Comparison of ENCODE assay signal across 20 cellular contexts in genomic region chr2:190809876-190810525, GRCh38.
A peak's percentile ranks its signal among the peaks of the same experiment; 100 is the strongest.
DNase-seq lines count a peak whose midpoint lies in the region; ATAC-seq and TF ChIP-seq lines count a peak whose summit lies in the region.
"Had no signal": no experiment of that assay in that cellular context is flagged by ENCODE, and none has a peak within 500 bp of the region (broad histone marks: within the 10 kb centered on the region; RNA-seq: fewer than 3 reads in every experiment).

No MANE protein-coding gene starts in this region.

- in situ Hi-C loops in ACHN (cut with HindIII; ENCODE audit: low pct_ligation_motif_present, low pct_unique_long_range_greater_than_20kb, low sequenced_read_pairs) = no loop called here

- H3K27ac Mint-ChIP-seq in activated CD8-positive, alpha-beta T cell treated with anti-CD3 and anti-CD28 coated beads for 36 hours = no peak overlapping the region
- no peak overlapping the region for H3K27ac Mint-ChIP-seq in activated CD8-positive, alpha-beta T cell treated with anti-CD3 and anti-CD28 coated beads, Interleukin-2, amount 10 ng/mL, durations not matched to agents 7 days and 5 days
- H3K27ac Mint-ChIP-seq in stimulated activated effector memory CD8-positive, alpha-beta T cell treated with anti-CD3 and anti-CD28 coated beads, Interleukin-12 subunit alpha, Interleukin-12 subunit beta, amount 100 ng/mL, for 72 hours = no peak overlapping the region
- no peak overlapping the region for H3K27ac Mint-ChIP-seq in glutamatergic neuron (ENCODE audit: unreplicated experiment)
- H3K27ac Mint-ChIP-seq: CD14-positive monocyte had no signal

- H3K27ac ChIP-seq in PC-3 (ENCODE audit: low read length) (peak overlapping the region; percentile 40), hepatocyte (peak overlapping the region; percentile 88)
- H3K27ac ChIP-seq: VCaP had no signal

- no peak overlapping the region for H3K4me3 Mint-ChIP-seq in activated CD8-positive, alpha-beta T cell treated with anti-CD3 and anti-CD28 coated beads for 36 hours
- no peak overlapping the region for H3K4me3 Mint-ChIP-seq in activated CD8-positive, alpha-beta T cell treated with anti-CD3 and anti-CD28 coated beads, Interleukin-2, amount 10 ng/mL, durations not matched to agents 7 days and 5 days
- H3K4me3 Mint-ChIP-seq in stimulated activated effector memory CD8-positive, alpha-beta T cell treated with anti-CD3 and anti-CD28 coated beads, Interleukin-12 subunit alpha, Interleukin-12 subunit beta, amount 100 ng/mL, for 72 hours = no peak overlapping the region
- no peak overlapping the region for H3K4me3 Mint-ChIP-seq in glutamatergic neuron (ENCODE audit: unreplicated experiment)
- H3K4me3 Mint-ChIP-seq: CD14-positive monocyte had no signal

- CTCF ChIA-PET in activated CD8-positive, alpha-beta T cell treated with anti-CD3 and anti-CD28 coated beads for 36 hours (lab: Charles Lee) = interaction anchor here (1.5 to 6.9 kb wide), 3 partner anchors 18 to 41 kb away, joined by 5 to 62 read pairs (median 5); no protein-coding TSS in a partner anchor
- CTCF ChIA-PET in activated CD8-positive, alpha-beta T cell treated with anti-CD3 and anti-CD28 coated beads, Interleukin-2, amount 10 ng/mL, durations not matched to agents 7 days and 5 days (lab: Charles Lee) = interaction anchor here (1.3 kb wide), 2 partner anchors 9 to 29 kb away, joined by 4 read pairs; no protein-coding TSS in a partner anchor
- CTCF ChIA-PET in PC-3 (lab: Charles Lee) = no interaction called here

- H3K9me3 Mint-ChIP-seq in activated CD8-positive, alpha-beta T cell treated with anti-CD3 and anti-CD28 coated beads for 36 hours = no peaks in the 10 kb centered on the region
- no peaks in the 10 kb centered on the region for H3K9me3 Mint-ChIP-seq in activated CD8-positive, alpha-beta T cell treated with anti-CD3 and anti-CD28 coated beads, Interleukin-2, amount 10 ng/mL, durations not matched to agents 7 days and 5 days (ENCODE audit: insufficient read depth)
- H3K9me3 Mint-ChIP-seq in stimulated activated effector memory CD8-positive, alpha-beta T cell treated with anti-CD3 and anti-CD28 coated beads, Interleukin-12 subunit alpha, Interleukin-12 subunit beta, amount 100 ng/mL, for 72 hours = no peaks in the 10 kb centered on the region
- no peaks in the 10 kb centered on the region for H3K9me3 Mint-ChIP-seq in glutamatergic neuron (ENCODE audit: unreplicated experiment)
- H3K9me3 Mint-ChIP-seq: CD14-positive monocyte had no signal

- H3K4me1 Mint-ChIP-seq in activated CD8-positive, alpha-beta T cell treated with anti-CD3 and anti-CD28 coated beads for 36 hours (ENCODE audit: low read depth) = peaks cover 23% of the 10 kb centered on the region
- peaks cover 3% of the 10 kb centered on the region for H3K4me1 Mint-ChIP-seq in activated CD8-positive, alpha-beta T cell treated with anti-CD3 and anti-CD28 coated beads, Interleukin-2, amount 10 ng/mL, durations not matched to agents 7 days and 5 days (ENCODE audit: low read depth)
- peaks cover 18% of the 10 kb centered on the region for H3K4me1 Mint-ChIP-seq in stimulated activated effector memory CD8-positive, alpha-beta T cell treated with anti-CD3 and anti-CD28 coated beads, Interleukin-12 subunit alpha, Interleukin-12 subunit beta, amount 100 ng/mL, for 72 hours
- no peaks in the 10 kb centered on the region for H3K4me1 Mint-ChIP-seq in glutamatergic neuron (ENCODE audit: low read depth, unreplicated experiment)

- peak; percentile 33 for DNase-seq in activated CD8-positive, alpha-beta T cell treated with anti-CD3 and anti-CD28 coated beads for 36 hours
- DNase-seq in activated CD8-positive, alpha-beta T cell treated with anti-CD3 and anti-CD28 coated beads, Interleukin-2, amount 10 ng/mL, durations not matched to agents 7 days and 5 days = no peak
- DNase-seq in PC-3 = peak; percentile 51
- DNase-seq in hepatocyte (ENCODE audit: low spot score) = no peak
- DNase-seq in stimulated activated effector memory CD8-positive, alpha-beta T cell treated with anti-CD3 and anti-CD28 coated beads, Interleukin-12 subunit alpha, Interleukin-12 subunit beta, amount 100 ng/mL, for 72 hours (ENCODE audit: low spot score in 2 of 2) = no peak
- no peak for DNase-seq in glutamatergic neuron
- no peak for DNase-seq in ACHN
- DNase-seq: activated CD8-positive, alpha-beta memory T cell treated with anti-CD3 and anti-CD28 coated beads for 24 hours; activated effector memory CD4-positive, alpha-beta T cell treated with anti-CD3 and anti-CD28 coated beads, Interleukin-2, amount 50 U/mL, for 16 hours; hypothalamus; KG1; NCI-H1048; NCI-H2081 treated with DMSO at 0.1 percent for 48 hours; NCI-H510A; SHP77; stimulated activated CD4-positive, alpha-beta T cell treated with anti-CD3 and anti-CD28 coated beads, Interleukin-1b, Interleukin-23, amount 100 ng/mL, for 48 hours; T-helper 1 cell had no signal

- no peak overlapping the region for H3K4me3 ChIP-seq in PC-3 (ENCODE audit: low read length)
- H3K4me3 ChIP-seq in hepatocyte = no peak overlapping the region

- H3K4me2 ChIP-seq in PC-3 (ENCODE audit: low read length) (0 out of 2 replicates have a peak overlapping the region, but pooled peaks have one; percentile 4), hepatocyte (peak overlapping the region; percentile 43)

- BruUV-seq in PC-3 (replicated peaks; lab: Mats Ljungman, UMichigan) = no TSS peak

- H3K9me3 ChIP-seq in PC-3 (ENCODE audit: low read length) (no peaks in the 10 kb centered on the region), hepatocyte (ENCODE audit: low read depth) (no peaks in the 10 kb centered on the region)

- H3K9ac ChIP-seq in PC-3 (ENCODE audit: low read length) = no peak overlapping the region

- 75% methylated on average over 4 of the region's 4 CpGs for WGBS in hepatocyte (ENCODE audit: low lambda C conversion rate, missing lambda C conversion rate)

- ATAC-seq in activated CD8-positive, alpha-beta T cell treated with anti-CD3 and anti-CD28 coated beads for 36 hours = peak; percentile 92
- ATAC-seq in activated CD8-positive, alpha-beta T cell treated with anti-CD3 and anti-CD28 coated beads, Interleukin-2, amount 10 ng/mL, durations not matched to agents 7 days and 5 days = no peak
- peak; percentile 80 for ATAC-seq in PC-3
- peak; percentile 83 for ATAC-seq in stimulated activated effector memory CD8-positive, alpha-beta T cell treated with anti-CD3 and anti-CD28 coated beads, Interleukin-12 subunit alpha, Interleukin-12 subunit beta, amount 100 ng/mL, for 72 hours
- ATAC-seq in GM21381 (IDR thresholded peaks at IDR 0.05; ENCODE audit: unreplicated experiment) = no peak

- POLR2A ChIA-PET in activated CD8-positive, alpha-beta T cell treated with anti-CD3 and anti-CD28 coated beads for 36 hours (lab: Charles Lee) = interaction anchor here (0.9 to 1.1 kb wide), 3 partner anchors 9 to 76 kb away, joined by 3 read pairs; no protein-coding TSS in a partner anchor
- POLR2A ChIA-PET in activated CD8-positive, alpha-beta T cell treated with anti-CD3 and anti-CD28 coated beads, Interleukin-2, amount 10 ng/mL, durations not matched to agents 7 days and 5 days (lab: Charles Lee) = interaction anchor here (0.6 kb wide), 1 partner anchor 1291 kb away, joined by 3 read pairs; no protein-coding TSS in a partner anchor
- POLR2A ChIA-PET in PC-3 (lab: Charles Lee; ENCODE audit: unreplicated experiment) = no interaction called here

- no peaks in the 10 kb centered on the region for H3K27me3 ChIP-seq in PC-3 (ENCODE audit: low read length)
- no peaks in the 10 kb centered on the region for H3K27me3 ChIP-seq in hepatocyte

- intact Hi-C loops in activated CD8-positive, alpha-beta T cell treated with anti-CD3 and anti-CD28 coated beads for 36 hours (cut with micrococcal nuclease) = no loop called here
- intact Hi-C loops in PC-3 (cut with micrococcal nuclease) = loop anchor here (5.0 to 10.0 kb wide), 2 partner anchors 32 to 485 kb away; no protein-coding TSS in a partner anchor

- H3K27me3 Mint-ChIP-seq in activated CD8-positive, alpha-beta T cell treated with anti-CD3 and anti-CD28 coated beads for 36 hours = no peaks in the 10 kb centered on the region
- H3K27me3 Mint-ChIP-seq in activated CD8-positive, alpha-beta T cell treated with anti-CD3 and anti-CD28 coated beads, Interleukin-2, amount 10 ng/mL, durations not matched to agents 7 days and 5 days (ENCODE audit: low read depth) = no peaks in the 10 kb centered on the region
- H3K27me3 Mint-ChIP-seq in glutamatergic neuron (ENCODE audit: unreplicated experiment) = no peaks in the 10 kb centered on the region

- H3K9me2 ChIP-seq in PC-3 (replicated peaks; ENCODE audit: low read length) = no peaks in the 10 kb centered on the region
- no peaks in the 10 kb centered on the region for H3K9me2 ChIP-seq in hepatocyte (replicated peaks; ENCODE audit: insufficient read depth)

- H3K36me3 Mint-ChIP-seq in activated CD8-positive, alpha-beta T cell treated with anti-CD3 and anti-CD28 coated beads for 36 hours (ENCODE audit: low read depth) = no peaks in the 10 kb centered on the region
- no peaks in the 10 kb centered on the region for H3K36me3 Mint-ChIP-seq in activated CD8-positive, alpha-beta T cell treated with anti-CD3 and anti-CD28 coated beads, Interleukin-2, amount 10 ng/mL, durations not matched to agents 7 days and 5 days (ENCODE audit: low read depth)
- H3K36me3 Mint-ChIP-seq in stimulated activated effector memory CD8-positive, alpha-beta T cell treated with anti-CD3 and anti-CD28 coated beads, Interleukin-12 subunit alpha, Interleukin-12 subunit beta, amount 100 ng/mL, for 72 hours = no peaks in the 10 kb centered on the region
- H3K36me3 Mint-ChIP-seq in glutamatergic neuron (ENCODE audit: unreplicated experiment) = no peaks in the 10 kb centered on the region
- H3K36me3 Mint-ChIP-seq: CD14-positive monocyte had no signal

- no peaks in the 10 kb centered on the region for H3F3A ChIP-seq in PC-3 (ENCODE audit: low read length, unreplicated experiment)

- H3K36me3 ChIP-seq in PC-3 (ENCODE audit: low read depth, low read length) (no peaks in the 10 kb centered on the region), hepatocyte (replicated peaks; ENCODE audit: insufficient read depth, low read depth) (no peaks in the 10 kb centered on the region)

- no peak overlapping the region for H2AFZ ChIP-seq in PC-3 (ENCODE audit: low read length)
- no peak overlapping the region for H2AFZ ChIP-seq in hepatocyte

- no peak for TF ChIP-seq CTCF in activated CD8-positive, alpha-beta T cell treated with anti-CD3 and anti-CD28 coated beads for 36 hours (IDR thresholded peaks at IDR 0.05)
- TF ChIP-seq CTCF in PC-3 (conservative IDR thresholded peaks at IDR 0.05; ENCODE audit: low read depth, low read length) = no peak
- no peak for TF ChIP-seq CTCF in hepatocyte (IDR thresholded peaks at IDR 0.05; ENCODE audit: poor library complexity)
- TF ChIP-seq CTCF in glutamatergic neuron (IDR thresholded peaks at IDR 0.05; ENCODE audit: partially characterized antibody, unreplicated experiment) = no peak

- H4K20me1 ChIP-seq in PC-3 (ENCODE audit: low read length) (no peaks in the 10 kb centered on the region), hepatocyte (ENCODE audit: insufficient read depth, poor library complexity, severe bottlenecking) (no peaks in the 10 kb centered on the region)

- peaks cover 17% of the 10 kb centered on the region for H3K4me1 ChIP-seq in PC-3 (ENCODE audit: insufficient read depth, low read length)
- peaks cover 39% of the 10 kb centered on the region for H3K4me1 ChIP-seq in hepatocyte (ENCODE audit: insufficient read depth)

- no peaks in the 10 kb centered on the region for H3K79me2 ChIP-seq in PC-3 (ENCODE audit: low read length)
- no peaks in the 10 kb centered on the region for H3K79me2 ChIP-seq in hepatocyte

Comparison
In these comparisons a context has a peak if more than half of its experiments do, and no peak if none do; other contexts are left out.
1. ATAC-seq: peak in activated CD8-positive, alpha-beta T cell treated with anti-CD3 and anti-CD28 coated beads for 36 hours (single experiment), PC-3 (single experiment) and stimulated activated effector memory CD8-positive, alpha-beta T cell treated with anti-CD3 and anti-CD28 coated beads, Interleukin-12 subunit alpha, Interleukin-12 subunit beta, amount 100 ng/mL, for 72 hours (single experiment); none in activated CD8-positive, alpha-beta T cell treated with anti-CD3 and anti-CD28 coated beads, Interleukin-2, amount 10 ng/mL, durations not matched to agents 7 days and 5 days (single experiment) and GM21381 (single experiment).
2. DNase-seq: peak in activated CD8-positive, alpha-beta T cell treated with anti-CD3 and anti-CD28 coated beads for 36 hours (single experiment) and PC-3 (single experiment); none in activated CD8-positive, alpha-beta T cell treated with anti-CD3 and anti-CD28 coated beads, Interleukin-2, amount 10 ng/mL, durations not matched to agents 7 days and 5 days (single experiment), hepatocyte (single experiment), stimulated activated effector memory CD8-positive, alpha-beta T cell treated with anti-CD3 and anti-CD28 coated beads, Interleukin-12 subunit alpha, Interleukin-12 subunit beta, amount 100 ng/mL, for 72 hours (0 of 2), glutamatergic neuron (single experiment) and ACHN (single experiment).